26 cellular contexts compared by ENCODE assay signal in genomic region chr16:2976673-2977072, GRCh38. TPM values are rescaled to one million over a fixed set of nuclear protein-coding genes. Genes with fewer than 3 reads are reported as not detected.
"Had no signal": no experiment of that assay in that cellular context is flagged by ENCODE, and none has a peak within 500 bp of the region (broad histone marks: within the 10 kb centered on the region; RNA-seq: fewer than 3 reads in every experiment).

No MANE protein-coding gene starts in this region.

- H3K27me3 ChIP-seq: breast epithelium, SJCRH30 had no signal

- H3K27ac ChIP-seq: adrenal gland, breast epithelium, SJCRH30 had no signal

- H3K4me3 ChIP-seq: adrenal gland, breast epithelium, SJCRH30 had no signal

- H3K36me3 ChIP-seq: adrenal gland, breast epithelium had no signal

- DNase-seq: activated CD4-positive, alpha-beta memory T cell treated with anti-CD3 and anti-CD28 coated beads, Interleukin-2, amount 10 ng/mL, durations not matched to agents 7 days and 5 days; activated CD4-positive, alpha-beta T cell treated with anti-CD3 and anti-CD28 coated beads, Interleukin-2, amount 50 U/mL, for 1 hour; activated CD4-positive, CD25-positive, alpha-beta regulatory T cell; activated gamma-delta T cell; activated naive CD4-positive, alpha-beta T cell treated with anti-CD3 and anti-CD28 coated beads for 36 hours; activated naive CD8-positive, alpha-beta T cell treated with anti-CD3 and anti-CD28 coated beads, Interleukin-2, amount 10 ng/mL, durations not matched to agents 7 days and 5 days; activated T-cell treated with anti-CD3 and anti-CD28 coated beads for 4 hours; activated T-cell treated with anti-CD3 and anti-CD28 coated beads, Interleukin-2, amount 50 U/mL, for 48 hours; adrenal gland; KG1; NCI-H1930; NCI-H2171; NCI-H2227 treated with DMSO at 0.1 percent for 48 hours; NCI-H524 treated with DMSO at 0.1 percent for 48 hours; NCI-H748 treated with DMSO at 0.1 percent for 48 hours; Right ventricle myocardium superior; RPMI8226; SJCRH30; SW 1271 had no signal

- H3K9me3 ChIP-seq: adrenal gland, breast epithelium, SJCRH30 had no signal

RNA-seq across cellular contexts. Expression of gene KREMEN2, which starts 12.6 kb away (rescaled TPM):
- total RNA-seq: activated CD4-positive, alpha-beta memory T cell treated with anti-CD3 and anti-CD28 coated beads, Interleukin-2, amount 10 ng/mL, durations not matched to agents 7 days and 5 days; activated naive CD4-positive, alpha-beta T cell treated with anti-CD3 and anti-CD28 coated beads for 36 hours; activated T-helper 17 cell treated with anti-CD3 and anti-CD28 coated beads, Interleukin-2, amount 50 U/mL, for 72 hours; adrenal gland; Right ventricle myocardium superior; T-helper 1 cell treated with Interleukin-12 subunit alpha and Interleukin-12 subunit beta and Interleukin-4 antibody, amounts not matched to agents 30 ng/mL and 1 ng/mL, for 36 hours had no signal
- polyA plus RNA-seq: adrenal gland had no signal

RNA-seq across cellular contexts. Expression of gene CLDN9, which starts 36.0 kb away (rescaled TPM):
- total RNA-seq: activated CD8-positive, alpha-beta memory T cell treated with anti-CD3 and anti-CD28 coated beads for 36 hours; activated naive CD4-positive, alpha-beta T cell treated with anti-CD3 and anti-CD28 coated beads for 36 hours; activated naive CD8-positive, alpha-beta T cell treated with anti-CD3 and anti-CD28 coated beads, Interleukin-2, amount 10 ng/mL, durations not matched to agents 7 days and 5 days; LHCN-M2; M059J; SJCRH30 had no signal

RNA-seq across cellular contexts. Expression of gene CLDN6, which starts 41.3 kb away (rescaled TPM):
- total RNA-seq: activated CD4-positive, alpha-beta memory T cell treated with anti-CD3 and anti-CD28 coated beads, Interleukin-2, amount 10 ng/mL, durations not matched to agents 7 days and 5 days; activated CD8-positive, alpha-beta memory T cell treated with anti-CD3 and anti-CD28 coated beads for 36 hours; activated naive CD4-positive, alpha-beta T cell treated with anti-CD3 and anti-CD28 coated beads for 36 hours; activated naive CD8-positive, alpha-beta T cell treated with anti-CD3 and anti-CD28 coated beads, Interleukin-2, amount 10 ng/mL, durations not matched to agents 7 days and 5 days; activated T-helper 17 cell treated with anti-CD3 and anti-CD28 coated beads, Interleukin-2, amount 50 U/mL, for 72 hours; breast epithelium; OCI-LY7; Right ventricle myocardium superior; SJCRH30; T-helper 1 cell treated with Interleukin-12 subunit alpha and Interleukin-12 subunit beta and Interleukin-4 antibody, amounts not matched to agents 30 ng/mL and 1 ng/mL, for 36 hours had no signal
- polyA plus RNA-seq: adrenal gland had no signal
